16 cellular contexts compared by ENCODE assay signal in the genomic region with DNA sequence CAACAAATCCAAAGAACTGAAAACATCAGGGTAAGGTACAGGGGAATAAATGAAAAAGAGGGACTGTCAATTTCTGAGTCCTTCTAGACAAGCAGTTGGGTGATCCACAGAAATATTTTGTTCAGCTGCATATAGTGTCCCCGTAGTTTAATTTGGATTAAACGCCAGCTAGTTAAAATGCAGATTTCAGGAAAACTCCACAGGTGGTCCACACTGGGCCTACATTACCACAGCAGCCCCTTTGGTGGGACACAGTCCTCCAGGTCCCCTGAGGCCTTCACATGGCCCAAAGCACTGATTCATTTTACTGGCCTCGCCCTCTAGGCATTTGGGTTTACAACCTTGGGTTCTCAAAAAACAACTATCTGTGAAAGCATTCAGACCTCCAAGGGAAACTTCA. TPM values are rescaled to one million over a fixed set of nuclear protein-coding genes. Genes with fewer than 3 reads are reported as not detected.
DNase-seq lines count a peak whose midpoint lies in the region; ATAC-seq and TF ChIP-seq lines count a peak whose summit lies in the region.
"Had no signal": no experiment of that assay in that cellular context is flagged by ENCODE, and none has a peak within 500 bp of the region (broad histone marks: within the 10 kb centered on the region; RNA-seq: fewer than 3 reads in every experiment).

No MANE protein-coding gene starts in this region.

- ATAC-seq in activated B cell treated with CpG ODN at 0.5 μM for 24 hours (ENCODE audit: low read depth) (no peak), GM21528 (IDR thresholded peaks at IDR 0.05; ENCODE audit: low FRiP score, unreplicated experiment) (no peak), GM18870 (IDR thresholded peaks at IDR 0.05; ENCODE audit: unreplicated experiment) (no peak), GM21381 (IDR thresholded peaks at IDR 0.05; ENCODE audit: unreplicated experiment) (no peak)
- ATAC-seq: body of pancreas had no signal

- peaks cover 86% of the 10 kb centered on the region for H3K4me1 Mint-ChIP-seq in activated B cell treated with CpG ODN at 0.5 μM for 24 hours

- TF ChIP-seq CTCF in AG04450 (IDR thresholded peaks at IDR 0.05; ENCODE audit: low read depth, low read length), result no peak
- no peak for TF ChIP-seq CTCF in activated B cell treated with CpG ODN at 0.5 μM for 24 hours (IDR thresholded peaks at IDR 0.05)
- TF ChIP-seq CTCF in osteoblast (IDR thresholded peaks at IDR 0.05; ENCODE audit: extremely low read depth, low read depth, low read length), result no peak

- H3K4me3 ChIP-seq in AG04450 (ENCODE audit: low read depth, low read length) (no peak overlapping the region), osteoblast (ENCODE audit: insufficient read depth, low read length) (no peak overlapping the region)
- H3K4me3 ChIP-seq: body of pancreas, GM23248, Peyer's patch had no signal

- intact Hi-C loops in activated B cell treated with CpG ODN at 0.5 μM for 24 hours (cut with micrococcal nuclease), result loop anchor here (1.0 kb wide), 1 partner anchor 13 kb away; no protein-coding TSS in a partner anchor

- peaks cover 85% of the 10 kb centered on the region for H3K4me1 ChIP-seq in osteoblast (ENCODE audit: insufficient read depth, low read length)

- peaks cover 64% of the 10 kb centered on the region for H4K20me1 ChIP-seq in osteoblast (ENCODE audit: insufficient read depth, low read length)

- H3K9me3 ChIP-seq in AG04450 (ENCODE audit: control insufficient read depth, insufficient read depth, low read length), result no peaks in the 10 kb centered on the region
- H3K9me3 ChIP-seq in osteoblast (ENCODE audit: low read depth, low read length), result no peaks in the 10 kb centered on the region
- H3K9me3 ChIP-seq: body of pancreas, Peyer's patch had no signal

- peak overlapping the region; percentile 31 for H3K27ac ChIP-seq in AG04450 (ENCODE audit: low read depth, low read length)
- peak overlapping the region; percentile 83 for H3K27ac ChIP-seq in osteoblast (ENCODE audit: low read depth, low read length)
- no peak overlapping the region for H3K27ac ChIP-seq in caudate nucleus (ENCODE audit: low read depth, low read length)
- H3K27ac ChIP-seq: body of pancreas, GM23248 had no signal

- POLR2A ChIA-PET in AG04450 (lab: Yijun Ruan, JAX), result no interaction called here
- POLR2A ChIA-PET in activated B cell treated with CpG ODN at 0.5 μM for 24 hours (lab: Charles Lee), result interaction anchor here (0.5 to 2.7 kb wide), 3 partner anchors 9 to 22 kb away, joined by 3 to 7 read pairs (median 7); no protein-coding TSS in a partner anchor

- no peaks in the 10 kb centered on the region for H3K27me3 ChIP-seq in AG04450 (ENCODE audit: control insufficient read depth, insufficient read depth, low read length)
- H3K27me3 ChIP-seq in osteoblast (ENCODE audit: insufficient read depth, low read length), result no peaks in the 10 kb centered on the region
- H3K27me3 ChIP-seq: body of pancreas, Peyer's patch had no signal

- H3K36me3 ChIP-seq in osteoblast (ENCODE audit: insufficient read depth, low read length), result peaks cover 10% of the 10 kb centered on the region
- H3K36me3 ChIP-seq: Peyer's patch had no signal

- peaks cover 73% of the 10 kb centered on the region for H3K36me3 Mint-ChIP-seq in activated B cell treated with CpG ODN at 0.5 μM for 24 hours (ENCODE audit: low read depth)

- no peak for DNase-seq in AG04450 (ENCODE audit: low read depth, low spot score)
- peak; percentile 43 for DNase-seq in EH (ENCODE audit: low read depth)
- DNase-seq in activated B cell treated with CpG ODN at 0.5 μM for 24 hours, result no peak
- no peak for DNase-seq in osteoblast (ENCODE audit: insufficient read length, low spot score, missing footprints)
- DNase-seq in caudate nucleus (lab: John Stamatoyannopoulos, UW), result no peak
- DNase-seq: activated gamma-delta T cell treated with Interleukin-2 at 50 U/mL for 16 hours, DMS153, NCI-H2029 treated with DMSO at 0.1 percent for 48 hours, NCI-H524 treated with DMSO at 0.1 percent for 48 hours, occipital lobe had no signal

- no peak overlapping the region for H2AFZ ChIP-seq in osteoblast (ENCODE audit: low read length)
- H2AFZ ChIP-seq: GM23248 had no signal

- CTCF ChIA-PET in AG04450 (lab: Charles Lee), result no interaction called here
- CTCF ChIA-PET in activated B cell treated with CpG ODN at 0.5 μM for 24 hours (lab: Charles Lee), result no interaction called here

- no peaks in the 10 kb centered on the region for H3K27me3 Mint-ChIP-seq in activated B cell treated with CpG ODN at 0.5 μM for 24 hours

- H3K79me2 ChIP-seq in osteoblast (ENCODE audit: insufficient read depth, low read length), result peaks cover 97% of the 10 kb centered on the region

- no peaks in the 10 kb centered on the region for H3K9me3 Mint-ChIP-seq in activated B cell treated with CpG ODN at 0.5 μM for 24 hours

- H3K27ac Mint-ChIP-seq in activated B cell treated with CpG ODN at 0.5 μM for 24 hours, result peak overlapping the region; percentile 83

- no peak overlapping the region for H3K4me2 ChIP-seq in osteoblast (ENCODE audit: insufficient read depth, low read length)

- peak overlapping the region; percentile 57 for H3K4me3 Mint-ChIP-seq in activated B cell treated with CpG ODN at 0.5 μM for 24 hours

RNA-seq across cellular contexts. Expression of a gene that starts 4.6 kb away (rescaled TPM):
- 53.7 and 65.9 TPM in 2 replicates for polyA plus RNA-seq in AG04450 (2011; rRNA removed)
- 66.7 and 69.8 TPM in 2 replicates for polyA minus RNA-seq in AG04450 (2011; rRNA and poly(A)+ RNA removed)
- total RNA-seq in activated B cell treated with CpG ODN at 0.5 μM for 24 hours (287 and 310 TPM in 2 replicates), osteoblast (34.7 and 40.1 TPM in 2 replicates)
